9 cellular contexts compared by ENCODE assay signal in the genomic region with DNA sequence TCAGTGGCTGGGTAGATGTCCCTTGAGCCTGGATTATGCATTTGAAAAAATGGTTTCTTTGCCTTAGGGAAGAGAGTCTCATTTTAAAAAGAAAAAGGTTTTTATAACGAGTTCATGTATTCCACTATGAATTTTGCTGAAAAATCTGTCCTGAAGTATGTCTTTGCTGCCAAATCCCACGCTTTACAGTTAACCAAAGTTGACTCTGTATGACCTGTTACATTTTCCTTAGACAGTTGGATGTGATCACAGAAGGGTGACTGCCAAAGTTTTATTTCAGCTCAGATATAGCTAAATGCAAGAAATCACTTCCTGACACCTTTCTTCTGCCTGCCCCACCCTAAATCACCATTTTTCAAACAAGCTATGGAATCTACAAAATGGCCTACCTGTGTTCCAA.
A peak's percentile ranks its signal among the peaks of the same experiment; 100 is the strongest.
DNase-seq lines count a peak whose midpoint lies in the region; ATAC-seq and TF ChIP-seq lines count a peak whose summit lies in the region.
"Had no signal": no experiment of that assay in that cellular context is flagged by ENCODE, and none has a peak within 500 bp of the region (broad histone marks: within the 10 kb centered on the region; RNA-seq: fewer than 3 reads in every experiment).

No MANE protein-coding gene starts in this region.

- H3K4me1 ChIP-seq in body of pancreas = peaks cover 36% of the 10 kb centered on the region
- peaks cover 35% of the 10 kb centered on the region for H3K4me1 ChIP-seq in hepatocyte (ENCODE audit: insufficient read depth)
- peaks cover 53 to 59% of the 10 kb centered on the region in 2 donors for H3K4me1 ChIP-seq in gastrocnemius medialis

- no peaks in the 10 kb centered on the region for H3K9me3 ChIP-seq in body of pancreas
- no peaks in the 10 kb centered on the region for H3K9me3 ChIP-seq in hepatocyte (ENCODE audit: low read depth)
- H3K9me3 ChIP-seq in gastrocnemius medialis = no peaks in the 10 kb centered on the region

- TF ChIP-seq POLR2A in body of pancreas (IDR thresholded peaks at IDR 0.05) (no peak), gastrocnemius medialis (IDR thresholded peaks at IDR 0.05) (no peak)

- H3K27ac ChIP-seq in body of pancreas (peak overlapping the region; percentile 50 to 81 (median 74)), hepatocyte (peak overlapping the region; percentile 89), gastrocnemius medialis (peak overlapping the region; percentile 87 to 94 (median 88)), RWPE1 (no peak overlapping the region)

- intact Hi-C loops in Calu3 (cut with micrococcal nuclease; ENCODE audit: unreplicated experiment) = loop anchor here (10.0 kb wide), 3 partner anchors 86 to 196 kb away; no protein-coding TSS in a partner anchor
- intact Hi-C loops in body of pancreas (cut with DNase I) = no loop called here
- intact Hi-C loops in gastrocnemius medialis (cut with DNase I; ENCODE audit: low total_unique reads) = no loop called here
- intact Hi-C loops in posterior cingulate gyrus (cut with DNase I) = no loop called here

- no peak overlapping the region for H3K4me3 ChIP-seq in body of pancreas
- no peak overlapping the region for H3K4me3 ChIP-seq in hepatocyte
- no peak overlapping the region for H3K4me3 ChIP-seq in gastrocnemius medialis

- WGBS in body of pancreas, 2 donors = 64 to 86% methylated on average over 2 of the region's 2 CpGs
- 75% methylated on average over 2 of the region's 2 CpGs for WGBS in hepatocyte (ENCODE audit: low lambda C conversion rate, missing lambda C conversion rate)

- H3K36me3 ChIP-seq in body of pancreas (replicated peaks in 1 of 2; ENCODE audit: insufficient read depth in 1 of 2, low read depth in 2 of 2) (no peaks in the 10 kb centered on the region), hepatocyte (replicated peaks; ENCODE audit: insufficient read depth, low read depth) (no peaks in the 10 kb centered on the region), gastrocnemius medialis (no peaks in the 10 kb centered on the region)

- H3K9me3 Mint-ChIP-seq in Calu3 (ENCODE audit: low read depth, unreplicated experiment) = no peaks in the 10 kb centered on the region

- CTCF ChIA-PET in Calu3 (lab: Charles Lee) (interaction anchor here (1.3 to 3.0 kb wide), 3 partner anchors 16 to 38 kb away, joined by 3 to 10 read pairs (median 4); no protein-coding TSS in a partner anchor), RWPE1 (lab: Yijun Ruan, JAX) (interaction anchor here (0.5 to 0.9 kb wide), 3 partner anchors 10 to 218 kb away, joined by 3 to 4 read pairs (median 4); no protein-coding TSS in a partner anchor)

- no peak overlapping the region for H3K4me3 Mint-ChIP-seq in Calu3 (ENCODE audit: low read depth, unreplicated experiment)

- H2AFZ ChIP-seq in hepatocyte = no peak overlapping the region

- BruUV-seq in Calu3 (replicated peaks; lab: Mats Ljungman, UMichigan) = no TSS peak

- H3K4me1 Mint-ChIP-seq in Calu3 (ENCODE audit: low read depth, unreplicated experiment) = peaks cover 63% of the 10 kb centered on the region

- DNase-seq in Calu3 (no peak), body of pancreas (no peak), hepatocyte (ENCODE audit: low spot score) (no peak), gastrocnemius medialis (no peak), posterior cingulate gyrus (no peak), RWPE1 (ENCODE audit: low spot score) (no peak), GM20000 (ENCODE audit: low spot score) (no peak)
- no peak for DNase-seq in stimulated activated CD4-positive, alpha-beta T cell treated with anti-CD3 and anti-CD28 coated beads, Interleukin-12 subunit alpha, Interleukin-12 subunit beta, amount 100 ng/mL, for 4 hours
- DNase-seq: effector memory CD4-positive, alpha-beta T cell had no signal

- no peaks in the 10 kb centered on the region for H3K9me2 ChIP-seq in hepatocyte (replicated peaks; ENCODE audit: insufficient read depth)

- H4K20me1 ChIP-seq in hepatocyte (ENCODE audit: insufficient read depth, poor library complexity, severe bottlenecking) = no peaks in the 10 kb centered on the region

- in situ Hi-C loops in gastrocnemius medialis (cut with MboI; ENCODE audit: low sequenced_read_pairs in 4 of 4) = no loop called here

- H3K79me2 ChIP-seq in hepatocyte = no peaks in the 10 kb centered on the region

- H3K4me2 ChIP-seq in hepatocyte = peak overlapping the region; percentile 23

- H3K36me3 Mint-ChIP-seq in Calu3 (ENCODE audit: insufficient read depth, unreplicated experiment) = peaks cover 19% of the 10 kb centered on the region

- POLR2A ChIA-PET in RWPE1 (lab: Yijun Ruan, JAX; ENCODE audit: low non-redundant PET) = no interaction called here

- H3K27ac Mint-ChIP-seq in Calu3 (ENCODE audit: unreplicated experiment) = peak overlapping the region; percentile 97

- H3K27me3 Mint-ChIP-seq in Calu3 (ENCODE audit: unreplicated experiment) = no peaks in the 10 kb centered on the region

- H3K27me3 ChIP-seq in body of pancreas (no peaks in the 10 kb centered on the region), hepatocyte (no peaks in the 10 kb centered on the region), gastrocnemius medialis (no peaks in the 10 kb centered on the region)

- ATAC-seq in body of pancreas = peak; percentile 7
- ATAC-seq in gastrocnemius medialis = no peak

- TF ChIP-seq CTCF in Calu3 (IDR thresholded peaks at IDR 0.05; ENCODE audit: unreplicated experiment) (no peak), body of pancreas (IDR thresholded peaks at IDR 0.05) (no peak), hepatocyte (IDR thresholded peaks at IDR 0.05; ENCODE audit: poor library complexity) (no peak), gastrocnemius medialis (IDR thresholded peaks at IDR 0.05 in 4 of 5, conservative IDR thresholded peaks at IDR 0.05 in 1 of 5) (no peak), RWPE1 (conservative IDR thresholded peaks at IDR 0.05; ENCODE audit: low read depth) (no peak), GM20000 (IDR thresholded peaks at IDR 0.05; ENCODE audit: extremely low read depth, missing control alignments) (no peak)
